In the genomic region with DNA sequence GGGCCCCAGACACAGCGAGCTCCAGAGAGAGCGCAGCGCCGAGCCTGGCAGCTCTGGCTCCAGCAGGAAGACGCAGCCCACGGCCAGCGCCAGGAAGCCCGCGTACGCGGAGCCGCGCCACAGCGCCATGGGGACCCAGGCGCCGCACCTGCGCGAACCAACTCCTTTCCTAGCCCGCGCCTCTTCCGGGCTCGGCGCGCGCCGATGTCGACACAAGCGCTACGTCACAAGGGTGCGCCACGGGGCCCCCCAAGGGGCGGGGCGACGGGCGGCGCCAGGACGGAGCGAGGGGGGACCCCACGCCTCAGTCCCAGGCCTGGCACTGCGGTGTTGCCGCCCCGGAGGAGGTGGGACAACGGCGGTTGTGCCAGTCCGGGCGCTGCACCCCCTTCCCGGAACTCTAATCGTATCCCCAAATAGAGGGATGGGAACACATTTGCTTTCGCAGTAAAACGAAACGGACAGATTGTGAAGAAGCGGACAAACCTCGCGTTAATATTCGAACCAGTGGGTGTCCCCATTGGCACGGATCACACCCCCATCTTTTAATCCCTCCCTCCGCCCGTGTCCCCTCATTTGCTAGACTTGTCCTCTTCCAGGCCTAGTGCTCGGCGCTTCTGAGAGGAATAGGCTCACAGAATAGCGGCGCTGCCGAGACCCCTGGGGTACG, we compare ENCODE assay signal across 1 cellular context.
TF ChIP-seq lines count a peak whose summit lies in the region.

A gene (minus strand): TSS at position 196 of the 670 bp plus-strand sequence. CDS start 67 bp downstream, at position 129.

TF ChIP-seq in HepG2, 621 proteins besides CTCF, POLR2A, EP300 and RAD21 (continued from another document and continues in another):
- TF ChIP-seq, protein P1, sequence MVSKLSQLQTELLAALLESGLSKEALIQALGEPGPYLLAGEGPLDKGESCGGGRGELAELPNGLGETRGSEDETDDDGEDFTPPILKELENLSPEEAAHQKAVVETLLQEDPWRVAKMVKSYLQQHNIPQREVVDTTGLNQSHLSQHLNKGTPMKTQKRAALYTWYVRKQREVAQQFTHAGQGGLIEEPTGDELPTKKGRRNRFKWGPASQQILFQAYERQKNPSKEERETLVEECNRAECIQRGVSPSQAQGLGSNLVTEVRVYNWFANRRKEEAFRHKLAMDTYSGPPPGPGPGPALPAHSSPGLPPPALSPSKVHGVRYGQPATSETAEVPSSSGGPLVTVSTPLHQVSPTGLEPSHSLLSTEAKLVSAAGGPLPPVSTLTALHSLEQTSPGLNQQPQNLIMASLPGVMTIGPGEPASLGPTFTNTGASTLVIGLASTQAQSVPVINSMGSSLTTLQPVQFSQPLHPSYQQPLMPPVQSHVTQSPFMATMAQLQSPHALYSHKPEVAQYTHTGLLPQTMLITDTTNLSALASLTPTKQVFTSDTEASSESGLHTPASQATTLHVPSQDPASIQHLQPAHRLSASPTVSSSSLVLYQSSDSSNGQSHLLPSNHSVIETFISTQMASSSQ (IDR thresholded peaks at IDR 0.05; ENCODE audit: low read depth) = no peak
- TF ChIP-seq, protein P1 (CRISPR knock-in tag; IDR thresholded peaks at IDR 0.05; ENCODE audit: borderline replicate concordance) = peak; percentile 84; the same call in 1 of the 2 replicates
- TF ChIP-seq, protein P2, sequence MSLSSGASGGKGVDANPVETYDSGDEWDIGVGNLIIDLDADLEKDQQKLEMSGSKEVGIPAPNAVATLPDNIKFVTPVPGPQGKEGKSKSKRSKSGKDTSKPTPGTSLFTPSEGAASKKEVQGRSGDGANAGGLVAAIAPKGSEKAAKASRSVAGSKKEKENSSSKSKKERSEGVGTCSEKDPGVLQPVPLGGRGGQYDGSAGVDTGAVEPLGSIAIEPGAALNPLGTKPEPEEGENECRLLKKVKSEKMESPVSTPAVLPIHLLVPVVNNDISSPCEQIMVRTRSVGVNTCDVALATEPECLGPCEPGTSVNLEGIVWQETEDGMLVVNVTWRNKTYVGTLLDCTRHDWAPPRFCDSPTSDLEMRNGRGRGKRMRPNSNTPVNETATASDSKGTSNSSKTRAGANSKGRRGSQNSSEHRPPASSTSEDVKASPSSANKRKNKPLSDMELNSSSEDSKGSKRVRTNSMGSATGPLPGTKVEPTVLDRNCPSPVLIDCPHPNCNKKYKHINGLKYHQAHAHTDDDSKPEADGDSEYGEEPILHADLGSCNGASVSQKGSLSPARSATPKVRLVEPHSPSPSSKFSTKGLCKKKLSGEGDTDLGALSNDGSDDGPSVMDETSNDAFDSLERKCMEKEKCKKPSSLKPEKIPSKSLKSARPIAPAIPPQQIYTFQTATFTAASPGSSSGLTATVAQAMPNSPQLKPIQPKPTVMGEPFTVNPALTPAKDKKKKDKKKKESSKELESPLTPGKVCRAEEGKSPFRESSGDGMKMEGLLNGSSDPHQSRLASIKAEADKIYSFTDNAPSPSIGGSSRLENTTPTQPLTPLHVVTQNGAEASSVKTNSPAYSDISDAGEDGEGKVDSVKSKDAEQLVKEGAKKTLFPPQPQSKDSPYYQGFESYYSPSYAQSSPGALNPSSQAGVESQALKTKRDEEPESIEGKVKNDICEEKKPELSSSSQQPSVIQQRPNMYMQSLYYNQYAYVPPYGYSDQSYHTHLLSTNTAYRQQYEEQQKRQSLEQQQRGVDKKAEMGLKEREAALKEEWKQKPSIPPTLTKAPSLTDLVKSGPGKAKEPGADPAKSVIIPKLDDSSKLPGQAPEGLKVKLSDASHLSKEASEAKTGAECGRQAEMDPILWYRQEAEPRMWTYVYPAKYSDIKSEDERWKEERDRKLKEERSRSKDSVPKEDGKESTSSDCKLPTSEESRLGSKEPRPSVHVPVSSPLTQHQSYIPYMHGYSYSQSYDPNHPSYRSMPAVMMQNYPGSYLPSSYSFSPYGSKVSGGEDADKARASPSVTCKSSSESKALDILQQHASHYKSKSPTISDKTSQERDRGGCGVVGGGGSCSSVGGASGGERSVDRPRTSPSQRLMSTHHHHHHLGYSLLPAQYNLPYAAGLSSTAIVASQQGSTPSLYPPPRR (CRISPR knock-in tag; IDR thresholded peaks at IDR 0.05; ENCODE audit: borderline replicate concordance) = peak; percentile 45; the same call in 1 of the 2 replicates
- TF ChIP-seq, protein P3, sequence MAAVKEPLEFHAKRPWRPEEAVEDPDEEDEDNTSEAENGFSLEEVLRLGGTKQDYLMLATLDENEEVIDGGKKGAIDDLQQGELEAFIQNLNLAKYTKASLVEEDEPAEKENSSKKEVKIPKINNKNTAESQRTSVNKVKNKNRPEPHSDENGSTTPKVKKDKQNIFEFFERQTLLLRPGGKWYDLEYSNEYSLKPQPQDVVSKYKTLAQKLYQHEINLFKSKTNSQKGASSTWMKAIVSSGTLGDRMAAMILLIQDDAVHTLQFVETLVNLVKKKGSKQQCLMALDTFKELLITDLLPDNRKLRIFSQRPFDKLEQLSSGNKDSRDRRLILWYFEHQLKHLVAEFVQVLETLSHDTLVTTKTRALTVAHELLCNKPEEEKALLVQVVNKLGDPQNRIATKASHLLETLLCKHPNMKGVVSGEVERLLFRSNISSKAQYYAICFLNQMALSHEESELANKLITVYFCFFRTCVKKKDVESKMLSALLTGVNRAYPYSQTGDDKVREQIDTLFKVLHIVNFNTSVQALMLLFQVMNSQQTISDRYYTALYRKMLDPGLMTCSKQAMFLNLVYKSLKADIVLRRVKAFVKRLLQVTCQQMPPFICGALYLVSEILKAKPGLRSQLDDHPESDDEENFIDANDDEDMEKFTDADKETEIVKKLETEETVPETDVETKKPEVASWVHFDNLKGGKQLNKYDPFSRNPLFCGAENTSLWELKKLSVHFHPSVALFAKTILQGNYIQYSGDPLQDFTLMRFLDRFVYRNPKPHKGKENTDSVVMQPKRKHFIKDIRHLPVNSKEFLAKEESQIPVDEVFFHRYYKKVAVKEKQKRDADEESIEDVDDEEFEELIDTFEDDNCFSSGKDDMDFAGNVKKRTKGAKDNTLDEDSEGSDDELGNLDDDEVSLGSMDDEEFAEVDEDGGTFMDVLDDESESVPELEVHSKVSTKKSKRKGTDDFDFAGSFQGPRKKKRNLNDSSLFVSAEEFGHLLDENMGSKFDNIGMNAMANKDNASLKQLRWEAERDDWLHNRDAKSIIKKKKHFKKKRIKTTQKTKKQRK (IDR thresholded peaks at IDR 0.05; ENCODE audit: low read length) = no peak
- no peak for TF ChIP-seq DNMT3B (CRISPR knock-in tag; conservative IDR thresholded peaks at IDR 0.05)
- peak; percentile 75; the same call in 1 of the 2 replicates for TF ChIP-seq HDAC2 (CRISPR knock-in tag; IDR thresholded peaks at IDR 0.05)
- TF ChIP-seq, protein P4, sequence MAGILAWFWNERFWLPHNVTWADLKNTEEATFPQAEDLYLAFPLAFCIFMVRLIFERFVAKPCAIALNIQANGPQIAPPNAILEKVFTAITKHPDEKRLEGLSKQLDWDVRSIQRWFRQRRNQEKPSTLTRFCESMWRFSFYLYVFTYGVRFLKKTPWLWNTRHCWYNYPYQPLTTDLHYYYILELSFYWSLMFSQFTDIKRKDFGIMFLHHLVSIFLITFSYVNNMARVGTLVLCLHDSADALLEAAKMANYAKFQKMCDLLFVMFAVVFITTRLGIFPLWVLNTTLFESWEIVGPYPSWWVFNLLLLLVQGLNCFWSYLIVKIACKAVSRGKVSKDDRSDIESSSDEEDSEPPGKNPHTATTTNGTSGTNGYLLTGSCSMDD (CRISPR knock-in tag; IDR thresholded peaks at IDR 0.05) = no peak
- no peak; the same call in none of the 2 replicates for TF ChIP-seq MED13 (CRISPR knock-in tag; IDR thresholded peaks at IDR 0.05)
- peak; percentile 91 for TF ChIP-seq DNMT1 (CRISPR knock-in tag; IDR thresholded peaks at IDR 0.05)
- TF ChIP-seq, protein P5, sequence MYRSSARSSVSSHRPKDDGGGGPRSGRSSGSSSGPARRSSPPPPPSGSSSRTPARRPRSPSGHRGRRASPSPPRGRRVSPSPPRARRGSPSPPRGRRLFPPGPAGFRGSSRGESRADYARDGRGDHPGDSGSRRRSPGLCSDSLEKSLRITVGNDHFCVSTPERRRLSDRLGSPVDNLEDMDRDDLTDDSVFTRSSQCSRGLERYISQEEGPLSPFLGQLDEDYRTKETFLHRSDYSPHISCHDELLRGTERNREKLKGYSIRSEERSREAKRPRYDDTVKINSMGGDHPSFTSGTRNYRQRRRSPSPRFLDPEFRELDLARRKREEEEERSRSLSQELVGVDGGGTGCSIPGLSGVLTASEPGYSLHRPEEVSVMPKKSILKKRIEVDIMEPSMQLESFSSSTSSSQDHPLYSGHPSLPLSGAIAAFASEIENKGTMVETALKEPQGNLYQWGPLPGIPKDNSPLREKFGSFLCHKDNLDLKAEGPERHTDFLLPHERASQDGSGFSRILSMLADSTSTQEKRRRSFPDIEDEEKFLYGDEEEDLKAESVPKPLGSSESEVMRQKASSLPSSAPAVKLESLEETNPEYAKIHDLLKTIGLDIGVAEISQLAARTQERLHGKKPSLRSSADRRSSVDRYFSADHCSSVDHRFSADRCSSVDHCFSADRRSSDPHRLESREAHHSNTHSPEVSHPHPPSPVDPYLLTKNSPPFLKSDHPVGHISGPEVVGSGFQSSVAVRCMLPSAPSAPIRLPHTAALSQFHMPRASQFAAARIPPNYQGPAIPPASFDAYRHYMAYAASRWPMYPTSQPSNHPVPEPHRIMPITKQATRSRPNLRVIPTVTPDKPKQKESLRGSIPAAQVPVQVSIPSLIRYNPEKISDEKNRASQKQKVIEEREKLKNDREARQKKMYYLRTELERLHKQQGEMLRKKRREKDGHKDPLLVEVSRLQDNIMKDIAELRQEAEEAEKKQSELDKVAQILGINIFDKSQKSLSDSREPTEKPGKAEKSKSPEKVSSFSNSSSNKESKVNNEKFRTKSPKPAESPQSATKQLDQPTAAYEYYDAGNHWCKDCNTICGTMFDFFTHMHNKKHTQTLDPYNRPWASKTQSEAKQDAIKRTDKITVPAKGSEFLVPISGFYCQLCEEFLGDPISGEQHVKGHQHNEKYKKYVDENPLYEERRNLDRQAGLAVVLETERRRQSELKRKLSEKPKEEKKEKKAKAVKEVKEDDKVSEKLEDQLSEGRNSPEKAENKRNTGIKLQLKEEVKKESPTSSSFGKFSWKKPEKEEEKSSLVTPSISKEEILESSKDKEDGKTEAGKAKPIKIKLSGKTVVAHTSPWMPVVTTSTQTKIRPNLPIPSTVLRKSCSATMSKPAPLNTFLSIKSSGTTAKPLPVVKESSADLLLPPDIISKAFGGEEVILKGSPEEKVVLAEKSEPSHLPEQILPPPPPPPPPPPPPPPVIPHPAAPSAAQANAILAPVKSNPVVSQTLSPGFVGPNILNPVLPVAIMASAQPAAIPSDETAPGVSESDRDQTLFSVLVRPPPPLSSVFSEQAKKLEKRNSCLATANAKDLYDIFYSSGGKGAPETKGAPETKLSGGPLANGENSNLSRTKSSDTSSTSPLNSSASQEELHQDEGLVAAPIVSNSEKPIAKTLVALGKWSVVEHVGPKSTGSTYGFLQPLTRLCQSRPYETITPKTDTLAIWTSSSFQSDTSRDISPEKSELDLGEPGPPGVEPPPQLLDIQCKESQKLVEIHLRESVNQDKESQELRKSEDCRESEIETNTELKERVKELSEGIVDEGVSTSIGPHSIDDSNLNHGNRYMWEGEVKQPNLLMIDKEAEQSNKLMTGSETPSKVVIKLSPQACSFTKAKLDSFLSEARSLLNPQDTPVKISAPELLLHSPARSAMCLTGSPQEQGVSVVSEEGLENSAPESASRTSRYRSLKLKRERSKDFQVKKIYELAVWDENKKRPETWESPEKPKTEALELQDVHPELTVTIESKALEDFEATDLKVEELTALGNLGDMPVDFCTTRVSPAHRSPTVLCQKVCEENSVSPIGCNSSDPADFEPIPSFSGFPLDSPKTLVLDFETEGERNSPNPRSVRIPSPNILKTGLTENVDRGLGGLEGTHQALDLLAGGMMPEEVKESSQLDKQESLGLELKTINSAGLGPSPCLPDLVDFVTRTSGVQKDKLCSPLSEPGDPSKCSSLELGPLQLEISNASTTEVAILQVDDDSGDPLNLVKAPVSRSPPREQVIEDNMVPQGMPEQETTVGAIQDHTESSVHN (CRISPR knock-in tag; IDR thresholded peaks at IDR 0.05) = no peak; the same call in 1 of the 2 replicates
- TF ChIP-seq GFI1 (CRISPR knock-in tag; IDR thresholded peaks at IDR 0.05; ENCODE audit: borderline replicate concordance) = peak; percentile 85
- TF ChIP-seq, protein P6, sequence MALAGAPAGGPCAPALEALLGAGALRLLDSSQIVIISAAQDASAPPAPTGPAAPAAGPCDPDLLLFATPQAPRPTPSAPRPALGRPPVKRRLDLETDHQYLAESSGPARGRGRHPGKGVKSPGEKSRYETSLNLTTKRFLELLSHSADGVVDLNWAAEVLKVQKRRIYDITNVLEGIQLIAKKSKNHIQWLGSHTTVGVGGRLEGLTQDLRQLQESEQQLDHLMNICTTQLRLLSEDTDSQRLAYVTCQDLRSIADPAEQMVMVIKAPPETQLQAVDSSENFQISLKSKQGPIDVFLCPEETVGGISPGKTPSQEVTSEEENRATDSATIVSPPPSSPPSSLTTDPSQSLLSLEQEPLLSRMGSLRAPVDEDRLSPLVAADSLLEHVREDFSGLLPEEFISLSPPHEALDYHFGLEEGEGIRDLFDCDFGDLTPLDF (CRISPR knock-in tag; IDR thresholded peaks at IDR 0.05) = peak; percentile 86; the same call in 1 of the 2 replicates
- peak; percentile 77; the same call in 1 of the 2 replicates for TF ChIP-seq SNAI1 (CRISPR knock-in tag; IDR thresholded peaks at IDR 0.05; ENCODE audit: borderline replicate concordance)
- TF ChIP-seq RFX5 (IDR thresholded peaks at IDR 0.05; ENCODE audit: low read depth, low read length) = 0 out of 2 replicates have a peak, but pooled peaks have one; percentile 36
- peak; percentile 53; the same call in 1 of the 2 replicates for TF ChIP-seq BRD4 (CRISPR knock-in tag; IDR thresholded peaks at IDR 0.05)
- TF ChIP-seq CBFB (CRISPR knock-in tag; IDR thresholded peaks at IDR 0.05) = peak; percentile 89
- TF ChIP-seq TAF1 (CRISPR knock-in tag; IDR thresholded peaks at IDR 0.05) = peak; percentile 93
- peak; percentile 73 for TF ChIP-seq MIXL1 (CRISPR knock-in tag; IDR thresholded peaks at IDR 0.05)
